Comparison of ENCODE assay signal across 14 cellular contexts in genomic region chr5:137095597-137095996, GRCh38.
DNase-seq lines count a peak whose midpoint lies in the region; ATAC-seq and TF ChIP-seq lines count a peak whose summit lies in the region.
"Had no signal": no experiment of that assay in that cellular context is flagged by ENCODE, and none has a peak within 500 bp of the region (broad histone marks: within the 10 kb centered on the region; RNA-seq: fewer than 3 reads in every experiment).

No MANE protein-coding gene starts in this region.

- TF ChIP-seq CTCF in chondrocyte (IDR thresholded peaks at IDR 0.05) = no peak
- TF ChIP-seq CTCF in osteoblast (IDR thresholded peaks at IDR 0.05; ENCODE audit: extremely low read depth, low read depth, low read length) = no peak

- ATAC-seq in stimulated activated naive CD8-positive, alpha-beta T cell treated with anti-CD3 and anti-CD28 coated beads, Interleukin-15, amount 100 ng/mL, for 72 hours = no peak
- ATAC-seq: CD8-positive, alpha-beta T cell; HepG2 had no signal

- H3K79me2 ChIP-seq in osteoblast (ENCODE audit: insufficient read depth, low read length) = no peaks in the 10 kb centered on the region

- in situ Hi-C loops in ACHN (cut with HindIII; ENCODE audit: low pct_ligation_motif_present, low pct_unique_long_range_greater_than_20kb, low sequenced_read_pairs) = no loop called here

- H3K4me3 ChIP-seq in osteoblast (ENCODE audit: insufficient read depth, low read length) = no peak overlapping the region
- H3K4me3 ChIP-seq: HAP-1 had no signal

- DNase-seq in ACHN (peak; percentile 31), EH (ENCODE audit: low read depth) (peak; percentile 25), chondrocyte (ENCODE audit: low spot score) (no peak), osteoblast (ENCODE audit: insufficient read length, low spot score, missing footprints) (peak; percentile 51), NCI-H446 treated with DMSO at 0.1 percent for 48 hours (lab: John Stamatoyannopoulos, UW) (no peak), NOMO-1 treated with DMSO at 0.1 percent for 48 hours (lab: John Stamatoyannopoulos, UW; ENCODE audit: unreplicated experiment) (no peak)
- no peak for DNase-seq in stimulated activated naive CD8-positive, alpha-beta T cell treated with anti-CD3 and anti-CD28 coated beads, Interleukin-15, amount 100 ng/mL, for 72 hours
- DNase-seq: Caco-2; CD8-positive, alpha-beta T cell; DND-41; GF-D8 had no signal

- no peaks in the 10 kb centered on the region for H3K27me3 Mint-ChIP-seq in chondrocyte (ENCODE audit: low read depth)
- H3K27me3 Mint-ChIP-seq in stimulated activated naive CD8-positive, alpha-beta T cell treated with anti-CD3 and anti-CD28 coated beads, Interleukin-15, amount 100 ng/mL, for 72 hours = peaks cover 9% of the 10 kb centered on the region

- H4K20me1 ChIP-seq in osteoblast (ENCODE audit: insufficient read depth, low read length) = peaks cover 30% of the 10 kb centered on the region

- H2AFZ ChIP-seq in osteoblast (ENCODE audit: low read length) = no peak overlapping the region

- H3K27me3 ChIP-seq in osteoblast (ENCODE audit: insufficient read depth, low read length) = no peaks in the 10 kb centered on the region

- H3K9me3 ChIP-seq in osteoblast (ENCODE audit: low read depth, low read length) = no peaks in the 10 kb centered on the region
- H3K9me3 ChIP-seq: Caco-2, HAP-1 had no signal

- H3K36me3 ChIP-seq in osteoblast (ENCODE audit: insufficient read depth, low read length) = no peaks in the 10 kb centered on the region
- H3K36me3 ChIP-seq: HAP-1 had no signal

- peaks cover 14% of the 10 kb centered on the region for H3K4me1 Mint-ChIP-seq in chondrocyte (ENCODE audit: low read depth)
- no peaks in the 10 kb centered on the region for H3K4me1 Mint-ChIP-seq in stimulated activated naive CD8-positive, alpha-beta T cell treated with anti-CD3 and anti-CD28 coated beads, Interleukin-15, amount 100 ng/mL, for 72 hours

- H3K4me3 Mint-ChIP-seq in chondrocyte (ENCODE audit: unreplicated experiment) = no peak overlapping the region
- no peak overlapping the region for H3K4me3 Mint-ChIP-seq in stimulated activated naive CD8-positive, alpha-beta T cell treated with anti-CD3 and anti-CD28 coated beads, Interleukin-15, amount 100 ng/mL, for 72 hours
- H3K4me3 Mint-ChIP-seq: CD14-positive monocyte; CD8-positive, alpha-beta T cell had no signal

- peaks cover 33% of the 10 kb centered on the region for H3K4me1 ChIP-seq in osteoblast (ENCODE audit: insufficient read depth, low read length)
- H3K4me1 ChIP-seq: Caco-2 had no signal

- H3K27ac Mint-ChIP-seq in chondrocyte (ENCODE audit: unreplicated experiment) = peak overlapping the region; percentile 23
- no peak overlapping the region for H3K27ac Mint-ChIP-seq in stimulated activated naive CD8-positive, alpha-beta T cell treated with anti-CD3 and anti-CD28 coated beads, Interleukin-15, amount 100 ng/mL, for 72 hours
- H3K27ac Mint-ChIP-seq: CD14-positive monocyte; CD8-positive, alpha-beta T cell had no signal

- H3K9me3 Mint-ChIP-seq in chondrocyte (ENCODE audit: low read depth) = no peaks in the 10 kb centered on the region
- no peaks in the 10 kb centered on the region for H3K9me3 Mint-ChIP-seq in stimulated activated naive CD8-positive, alpha-beta T cell treated with anti-CD3 and anti-CD28 coated beads, Interleukin-15, amount 100 ng/mL, for 72 hours
- H3K9me3 Mint-ChIP-seq: CD8-positive, alpha-beta T cell had no signal

- H3K36me3 Mint-ChIP-seq in chondrocyte (ENCODE audit: low read depth) = no peaks in the 10 kb centered on the region
- H3K36me3 Mint-ChIP-seq: CD14-positive monocyte; CD8-positive, alpha-beta T cell had no signal

- H3K27ac ChIP-seq in osteoblast (ENCODE audit: low read depth, low read length) = no peak overlapping the region

- H3K4me2 ChIP-seq in osteoblast (ENCODE audit: insufficient read depth, low read length) = no peak overlapping the region

Comparison
In these comparisons a context has a peak if more than half of its experiments do, and no peak if none do; other contexts are left out.
1. DNase-seq: peak in ACHN (single experiment), EH (single experiment) and osteoblast (single experiment); none in chondrocyte (single experiment), NCI-H446 treated with DMSO at 0.1 percent for 48 hours (single experiment), NOMO-1 treated with DMSO at 0.1 percent for 48 hours (single experiment) and stimulated activated naive CD8-positive, alpha-beta T cell treated with anti-CD3 and anti-CD28 coated beads, Interleukin-15, amount 100 ng/mL, for 72 hours (0 of 2).